14 cellular contexts compared by ENCODE assay signal in genomic region chr3:23856286-23856685, GRCh38. TPM values are rescaled to one million over a fixed set of nuclear protein-coding genes. Genes with fewer than 3 reads are reported as not detected.
A peak's percentile ranks its signal among the peaks of the same experiment; 100 is the strongest.
DNase-seq lines count a peak whose midpoint lies in the region; TF ChIP-seq lines count a peak whose summit lies in the region.
"Had no signal": no experiment of that assay in that cellular context is flagged by ENCODE, and none has a peak within 500 bp of the region (broad histone marks: within the 10 kb centered on the region; RNA-seq: fewer than 3 reads in every experiment).

No MANE protein-coding gene starts in this region.

- WGBS in endodermal cell (ENCODE audit: insufficient coverage in 1 of 2, insufficient read length in 1 of 2), 2 experiments: 88 to 90% methylated on average over 2 to 3 of the region's 3 CpGs

- no peak overlapping the region for H3K9ac ChIP-seq in SU-DHL-6 (ENCODE audit: low read length)
- H3K9ac ChIP-seq in fibroblast of lung (ENCODE audit: insufficient read depth, low read length): no peak overlapping the region
- H3K9ac ChIP-seq in skeletal muscle tissue (ENCODE audit: low read depth in 1 of 3, low read length in 3 of 3): no peak overlapping the region
- H3K9ac ChIP-seq in endodermal cell (ENCODE audit: extremely low read depth, low read length, poor library complexity, severe bottlenecking): no peak overlapping the region

- H3K27me3 ChIP-seq in SU-DHL-6 (ENCODE audit: low read length) (no peaks in the 10 kb centered on the region), fibroblast of lung (ENCODE audit: control insufficient read depth, insufficient read depth, low read length) (no peaks in the 10 kb centered on the region), skeletal muscle tissue (ENCODE audit: control insufficient read depth in 3 of 3, insufficient read depth in 3 of 3, low read length in 3 of 3) (no peaks in the 10 kb centered on the region), osteoblast (ENCODE audit: insufficient read depth, low read length) (no peaks in the 10 kb centered on the region), endodermal cell (ENCODE audit: control insufficient read depth, insufficient read depth, low read length, poor library complexity, severe bottlenecking) (no peaks in the 10 kb centered on the region)
- H3K27me3 ChIP-seq: dorsolateral prefrontal cortex had no signal

- no peak overlapping the region for H3K4me3 Mint-ChIP-seq in endodermal cell

- no peak overlapping the region for H2AFZ ChIP-seq in SU-DHL-6 (ENCODE audit: low read depth, low read length, severe bottlenecking)
- no peak overlapping the region for H2AFZ ChIP-seq in fibroblast of lung (ENCODE audit: low read length)
- H2AFZ ChIP-seq in osteoblast (ENCODE audit: low read length): no peak overlapping the region

- H3K27ac ChIP-seq in HEK293 (ENCODE audit: extremely low read depth, low read depth, low read length) (no peak overlapping the region), SU-DHL-6 (ENCODE audit: low read depth, low read length) (peak overlapping the region; percentile 74), fibroblast of lung (ENCODE audit: insufficient read depth, low read length) (no peak overlapping the region), skeletal muscle tissue (ENCODE audit: low read depth, low read length) (peak overlapping the region; percentile 25), osteoblast (ENCODE audit: low read depth, low read length) (no peak overlapping the region), endodermal cell (ENCODE audit: low read depth, low read length) (no peak overlapping the region)
- H3K27ac ChIP-seq: lower lobe of right lung, WERI-Rb-1 had no signal

- H3K9me3 ChIP-seq in HEK293 (ENCODE audit: control insufficient read depth, insufficient read depth, low read depth, low read length) (no peaks in the 10 kb centered on the region), SU-DHL-6 (ENCODE audit: insufficient read depth, low read length) (no peaks in the 10 kb centered on the region), fibroblast of lung (ENCODE audit: control insufficient read depth, insufficient read depth, low read depth, low read length) (no peaks in the 10 kb centered on the region), skeletal muscle tissue (ENCODE audit: control insufficient read depth in 3 of 3, low read length in 3 of 3) (no peaks in the 10 kb centered on the region), osteoblast (ENCODE audit: low read depth, low read length) (no peaks in the 10 kb centered on the region), endodermal cell (ENCODE audit: control insufficient read depth, low read length) (peaks cover 8% of the 10 kb centered on the region)
- H3K9me3 ChIP-seq: lower lobe of right lung had no signal

- peaks cover 10% of the 10 kb centered on the region for H3K9me3 Mint-ChIP-seq in endodermal cell

- peaks cover 12% of the 10 kb centered on the region for H3F3A ChIP-seq in SU-DHL-6 (ENCODE audit: insufficient read depth)

- no peak overlapping the region for H3K4me3 ChIP-seq in HEK293 (ENCODE audit: low read depth, low read length)
- H3K4me3 ChIP-seq in SU-DHL-6 (ENCODE audit: insufficient read depth, low read length, poor library complexity, severe bottlenecking): no peak overlapping the region
- no peak overlapping the region for H3K4me3 ChIP-seq in fibroblast of lung (replicated peaks in 1 of 4; ENCODE audit: control extremely low read depth in 1 of 4, insufficient read depth in 1 of 4, low read depth in 3 of 4, low read length in 4 of 4)
- no peak overlapping the region for H3K4me3 ChIP-seq in skeletal muscle tissue (ENCODE audit: low read length in 3 of 3)
- H3K4me3 ChIP-seq in osteoblast (ENCODE audit: insufficient read depth, low read length): no peak overlapping the region
- no peak overlapping the region for H3K4me3 ChIP-seq in endodermal cell (ENCODE audit: low read length)
- H3K4me3 ChIP-seq: dorsolateral prefrontal cortex, HAP-1, lower lobe of right lung had no signal

- no peaks in the 10 kb centered on the region for H3K9me2 ChIP-seq in SU-DHL-6 (replicated peaks; ENCODE audit: insufficient read depth, low read length)

- H3K36me3 ChIP-seq in HEK293 (ENCODE audit: control insufficient read depth in 2 of 2, insufficient read depth in 1 of 2, low read length in 2 of 2): peaks cover 7 to 11% of the 10 kb centered on the region in 2 experiments; a peak in 2 of 3 replicates
- H3K36me3 ChIP-seq in SU-DHL-6 (ENCODE audit: low read length): no peaks in the 10 kb centered on the region
- H3K36me3 ChIP-seq in fibroblast of lung (ENCODE audit: control insufficient read depth, insufficient read depth, low read length): peaks cover 3% of the 10 kb centered on the region
- no peaks in the 10 kb centered on the region for H3K36me3 ChIP-seq in skeletal muscle tissue (ENCODE audit: control insufficient read depth in 3 of 3, insufficient read depth in 3 of 3, low read length in 3 of 3)
- H3K36me3 ChIP-seq in osteoblast (ENCODE audit: insufficient read depth, low read length): no peaks in the 10 kb centered on the region
- H3K36me3 ChIP-seq in endodermal cell (ENCODE audit: control insufficient read depth, insufficient read depth, low read length): peaks cover 16% of the 10 kb centered on the region
- H3K36me3 ChIP-seq: lower lobe of right lung had no signal

- H3K27me3 Mint-ChIP-seq in endodermal cell (ENCODE audit: insufficient read depth): no peaks in the 10 kb centered on the region

- no peak overlapping the region for H3K27ac Mint-ChIP-seq in endodermal cell

- H3K4me1 ChIP-seq in HEK293 (ENCODE audit: control insufficient read depth, insufficient read depth, low read length): peaks cover 7% of the 10 kb centered on the region
- H3K4me1 ChIP-seq in fibroblast of lung (ENCODE audit: control insufficient read depth, extremely low read depth, insufficient read depth, low read length): peaks cover 2% of the 10 kb centered on the region
- H3K4me1 ChIP-seq in skeletal muscle tissue (ENCODE audit: control insufficient read depth in 3 of 3, insufficient read depth in 3 of 3, low read length in 3 of 3): peaks cover 28 to 30% (median 29%) of the 10 kb centered on the region in 3 donors
- peaks cover 22% of the 10 kb centered on the region for H3K4me1 ChIP-seq in osteoblast (ENCODE audit: insufficient read depth, low read length)
- H3K4me1 ChIP-seq in endodermal cell (ENCODE audit: control insufficient read depth, insufficient read depth, low read length): no peaks in the 10 kb centered on the region
- H3K4me1 ChIP-seq: HAP-1 had no signal

- peak; percentile 54 to 71 for DNase-seq in fibroblast of lung (ENCODE audit: low read depth in 2 of 2)
- DNase-seq in DMS79 treated with DMSO at 0.1 percent for 48 hours (lab: John Stamatoyannopoulos, UW): no peak
- DNase-seq in foreskin melanocyte: no peak
- DNase-seq in osteoblast (ENCODE audit: insufficient read length, low spot score, missing footprints): no peak
- DNase-seq in endodermal cell: no peak
- DNase-seq: activated CD8-positive, alpha-beta memory T cell treated with anti-CD3 and anti-CD28 coated beads for 24 hours; dorsolateral prefrontal cortex; lower lobe of right lung; NCI-H1105; WERI-Rb-1 had no signal

- peaks cover 4% of the 10 kb centered on the region for H3K4me1 Mint-ChIP-seq in endodermal cell

- H4K20me1 ChIP-seq in SU-DHL-6 (ENCODE audit: low read depth, low read length) (no peaks in the 10 kb centered on the region), fibroblast of lung (ENCODE audit: control insufficient read depth, extremely low read depth, insufficient read depth, low read length) (no peaks in the 10 kb centered on the region), osteoblast (ENCODE audit: insufficient read depth, low read length) (peaks cover 29% of the 10 kb centered on the region)

- TF ChIP-seq CTCF in HEK293 (tag by site-specific recombination; IDR thresholded peaks at IDR 0.05) (no peak), SU-DHL-6 (IDR thresholded peaks at IDR 0.05; ENCODE audit: insufficient read depth, low read length, poor library complexity, severe bottlenecking) (no peak), fibroblast of lung (conservative IDR thresholded peaks at IDR 0.05 in 1 of 2, IDR thresholded peaks at IDR 0.05 in 1 of 2; ENCODE audit: low read depth in 1 of 2, low read length in 2 of 2) (no peak), osteoblast (IDR thresholded peaks at IDR 0.05; ENCODE audit: extremely low read depth, low read depth, low read length) (no peak), endodermal cell (conservative IDR thresholded peaks at IDR 0.05) (no peak)

- CTCF ChIA-PET in HEK293 (lab: Yijun Ruan, JAX): no interaction called here

- POLR2A ChIA-PET in HEK293 (lab: Yijun Ruan, JAX): no interaction called here

- H3K4me2 ChIP-seq in SU-DHL-6 (ENCODE audit: low read depth, low read length, poor library complexity, severe bottlenecking): peak overlapping the region; percentile 69
- H3K4me2 ChIP-seq in fibroblast of lung (ENCODE audit: extremely low read depth, insufficient read depth, low read length): no peak overlapping the region
- H3K4me2 ChIP-seq in osteoblast (ENCODE audit: insufficient read depth, low read length): no peak overlapping the region

- H3K79me2 ChIP-seq in SU-DHL-6 (ENCODE audit: insufficient read depth, low read length): no peaks in the 10 kb centered on the region
- peaks cover 21% of the 10 kb centered on the region for H3K79me2 ChIP-seq in fibroblast of lung (ENCODE audit: control insufficient read depth, insufficient read depth, low read length)
- peaks cover 52% of the 10 kb centered on the region for H3K79me2 ChIP-seq in osteoblast (ENCODE audit: insufficient read depth, low read length)

- peaks cover 22% of the 10 kb centered on the region for H3K36me3 Mint-ChIP-seq in endodermal cell (ENCODE audit: low read depth)

TF ChIP-seq in HEK293, 187 proteins besides CTCF, POLR2A, EP300 and RAD21 (continues in another document):
- TF ChIP-seq PRDM1 (tag by site-specific recombination; IDR thresholded peaks at IDR 0.05): 0 out of 2 replicates have a peak, but pooled peaks have one; percentile 15
- no peak for TF ChIP-seq ZSCAN4 (tag by site-specific recombination; IDR thresholded peaks at IDR 0.05)

RNA-seq across cellular contexts. Expression of gene UBE2E1, which starts 50.5 kb away (rescaled TPM):
- total RNA-seq in fibroblast of lung (94.5 and 129 TPM in 2 replicates), skeletal muscle tissue (83.0 TPM), osteoblast (89.0 and 98.1 TPM in 2 replicates), endodermal cell (100 to 1,000 TPM; 112 to 120 TPM)
- 135 and 174 TPM in 2 replicates for polyA plus RNA-seq in fibroblast of lung
- polyA plus RNA-seq in fibroblast of lung (2012): 109 and 144 TPM in 2 replicates
- polyA minus RNA-seq in fibroblast of lung (ENCODE audit: low replicate concordance): 23.5 and 35.9 TPM in 2 replicates
- 156 TPM for polyA plus RNA-seq in endodermal cell (2013, experiment 1 of 2)
- polyA plus RNA-seq in endodermal cell (2013, experiment 2 of 2): 143 TPM

Comparison
In these comparisons a context has a peak if more than half of its experiments do, and no peak if none do; other contexts are left out.
1. H3K27ac ChIP-seq: peak in SU-DHL-6 (single experiment) and skeletal muscle tissue (single experiment); none in HEK293 (single experiment), fibroblast of lung (single experiment), osteoblast (single experiment) and endodermal cell (single experiment).
2. DNase-seq: peak in fibroblast of lung (2 of 2); none in DMS79 treated with DMSO at 0.1 percent for 48 hours (single experiment), foreskin melanocyte (single experiment), osteoblast (single experiment) and endodermal cell (single experiment).